8 cellular contexts compared by ENCODE assay signal in the genomic region with DNA sequence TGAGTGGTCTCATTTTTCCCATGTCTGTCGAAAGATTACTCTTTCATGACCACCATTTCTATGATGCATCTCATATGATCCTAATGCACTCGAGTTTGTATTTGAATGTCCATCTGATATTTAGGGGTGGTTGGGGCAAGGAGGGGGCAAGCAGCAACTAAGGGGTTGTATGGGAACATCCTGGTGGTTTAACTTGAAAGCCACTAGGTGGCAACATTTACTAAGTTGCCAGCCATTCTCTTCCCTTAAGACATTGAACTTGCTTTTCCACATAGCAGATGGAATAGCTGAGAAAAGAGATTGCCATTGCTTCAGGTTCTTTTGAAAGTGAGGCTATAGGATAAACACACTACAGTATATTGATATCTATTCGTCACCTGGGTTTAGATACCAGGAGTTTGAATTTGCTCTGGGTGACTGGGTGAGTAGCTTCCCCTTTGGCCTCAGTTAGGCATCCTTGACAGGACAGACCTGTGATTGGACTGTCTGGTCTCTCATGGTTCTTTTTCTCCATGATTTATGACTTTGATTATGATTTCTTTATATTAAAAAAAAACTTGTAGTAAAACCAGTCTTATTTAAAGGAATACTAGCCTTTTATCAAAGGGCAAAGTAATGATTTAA. TPM values are rescaled to one million over a fixed set of nuclear protein-coding genes. Genes with fewer than 3 reads are reported as not detected.
DNase-seq lines count a peak whose midpoint lies in the region; ATAC-seq, FAIRE-seq and TF ChIP-seq lines count a peak whose summit lies in the region.

No MANE protein-coding gene starts in this region.

- in situ Hi-C loops in GM12878 (cut with MboI), result loop anchor here (5.0 kb wide), 1 partner anchor 366 kb away; no protein-coding TSS in a partner anchor

- peaks cover 0 to 6% of the 10 kb centered on the region in 2 experiments; a peak in 3 of 4 replicates for H3K36me3 ChIP-seq in GM12878 (ENCODE audit: control insufficient read depth in 2 of 2, insufficient read depth in 2 of 2, low read length in 1 of 2)
- H3K36me3 ChIP-seq in keratinocyte (ENCODE audit: control insufficient read depth in 2 of 2, extremely low read depth in 1 of 2, insufficient read depth in 2 of 2, low read length in 2 of 2), result peaks cover 10 to 24% of the 10 kb centered on the region in 2 experiments
- peaks cover 0 to 4% of the 10 kb centered on the region in 2 donors for H3K36me3 ChIP-seq in vagina

- H3K27me3 ChIP-seq in GM12878 (replicated peaks in 1 of 2; ENCODE audit: control insufficient read depth in 2 of 2, insufficient read depth in 2 of 2, low read length in 1 of 2) (no peaks in the 10 kb centered on the region), keratinocyte (ENCODE audit: control insufficient read depth, extremely low read depth, insufficient read depth, low read length) (no peaks in the 10 kb centered on the region), vagina (no peaks in the 10 kb centered on the region)

- H3K4me1 ChIP-seq in GM12878 (ENCODE audit: control insufficient read depth, insufficient read depth, low read length) (peaks cover 11% of the 10 kb centered on the region), keratinocyte (ENCODE audit: control insufficient read depth, extremely low read depth, insufficient read depth, low read length) (no peaks in the 10 kb centered on the region), vagina (peaks cover 8% of the 10 kb centered on the region)

- intact Hi-C loops in GM12878 (cut with micrococcal nuclease; ENCODE audit: unreplicated experiment) (loop anchor here (1.0 kb wide), 1 partner anchor 453 kb away; no protein-coding TSS in a partner anchor), vagina (cut with DNase I) (no loop called here)

- SMC1A ChIA-PET in GM12878 (lab: Charles Lee; ENCODE audit: uncharacterized antibody, unreplicated experiment), result interaction anchor here (0.6 to 3.1 kb wide), 15 partner anchors 9 to 620 kb away, joined by 3 to 39 read pairs (median 5); no protein-coding TSS in a partner anchor

- TF ChIP-seq EP300 in GM12878 (IDR thresholded peaks at IDR 0.05; ENCODE audit: borderline replicate concordance in 1 of 2, control insufficient read depth in 1 of 2, low read depth in 2 of 2, low read length in 2 of 2), result no peak

- no peaks in the 10 kb centered on the region for H4K20me1 ChIP-seq in GM12878 (ENCODE audit: control insufficient read depth, insufficient read depth)
- no peaks in the 10 kb centered on the region for H4K20me1 ChIP-seq in keratinocyte (ENCODE audit: control insufficient read depth, extremely low read depth, insufficient read depth, low read length)

- H3K79me2 ChIP-seq in GM12878 (ENCODE audit: control insufficient read depth, insufficient read depth, low read length), result no peaks in the 10 kb centered on the region; the same call in 1 of the 2 replicates
- H3K79me2 ChIP-seq in keratinocyte (ENCODE audit: control insufficient read depth, insufficient read depth, low read length), result peaks cover 77% of the 10 kb centered on the region

- H2AFZ ChIP-seq in GM12878 (ENCODE audit: control insufficient read depth, low read depth, low read length) (no peak overlapping the region), keratinocyte (ENCODE audit: control insufficient read depth, low read length) (no peak overlapping the region)

- H3K9ac ChIP-seq in GM12878 (ENCODE audit: control insufficient read depth, insufficient read depth, low read length), result no peak overlapping the region
- no peak overlapping the region for H3K9ac ChIP-seq in keratinocyte (ENCODE audit: control insufficient read depth, extremely low read depth, insufficient read depth, low read length)

- TF ChIP-seq CTCF in AG09309 (IDR thresholded peaks at IDR 0.05; ENCODE audit: control insufficient read depth, insufficient read depth, low read depth, low read length, missing control alignments), result peak; percentile 70
- TF ChIP-seq CTCF in GM12874 (IDR thresholded peaks at IDR 0.05; ENCODE audit: insufficient read depth, low read depth, low read length), result peak; percentile 69
- TF ChIP-seq CTCF in GM12878 (IDR thresholded peaks at IDR 0.05 in 2 of 3, conservative IDR thresholded peaks at IDR 0.05 in 1 of 3; ENCODE audit: control insufficient read depth in 2 of 3, extremely low read depth in 1 of 3, insufficient read depth in 1 of 3, low read depth in 3 of 3, low read length in 3 of 3), result peak; percentile 62 to 79 (median 70)
- peak; percentile 58 to 71 (median 64) for TF ChIP-seq CTCF in keratinocyte (optimal IDR thresholded peaks at IDR 0.05 in 1 of 3, IDR thresholded peaks at IDR 0.05 in 1 of 3, conservative IDR thresholded peaks at IDR 0.05 in 1 of 3; ENCODE audit: extremely low read depth in 1 of 3, insufficient read depth in 2 of 3, low read length in 3 of 3)
- TF ChIP-seq CTCF in vagina (IDR thresholded peaks at IDR 0.05), result peak; percentile 25 to 43 (median 31)

- POLR2A ChIA-PET in GM12878 (lab: Charles Lee), result no interaction called here

- H3K9me1 ChIP-seq in keratinocyte (ENCODE audit: control insufficient read depth, extremely low read depth, insufficient read depth, low read length), result no peaks in the 10 kb centered on the region

- H3K4me2 ChIP-seq in GM12878 (ENCODE audit: control insufficient read depth, insufficient read depth) (no peak overlapping the region), keratinocyte (ENCODE audit: control insufficient read depth, extremely low read depth, insufficient read depth, low read depth, low read length) (no peak overlapping the region)

- TF ChIP-seq RAD21 in GM12878 (IDR thresholded peaks at IDR 0.05; ENCODE audit: insufficient read depth, low read depth, low read length), result peak; percentile 72

- H3K27ac ChIP-seq in GM12878 (ENCODE audit: control insufficient read depth, insufficient read depth) (no peak overlapping the region), keratinocyte (ENCODE audit: control insufficient read depth, insufficient read depth, low read length) (no peak overlapping the region), vagina (no peak overlapping the region)

- RAD21 ChIA-PET in GM12878 (lab: Charles Lee; ENCODE audit: unreplicated experiment), result interaction anchor here (0.6 to 3.8 kb wide), 7 partner anchors 9 to 452 kb away, joined by 4 to 23 read pairs (median 5); no protein-coding TSS in a partner anchor

- CTCF ChIA-PET in GM12878 (lab: Yijun Ruan, JAX), result interaction anchor here (0.6 to 3.1 kb wide), 42 partner anchors 10 to 472 kb away, joined by 3 to 51 read pairs (median 4); a partner anchor contains a TSS

- peak; percentile 78 for ATAC-seq in GM12878

- H3K4me3 ChIP-seq in AG09309 (ENCODE audit: control insufficient read depth, low read depth, low read length) (no peak overlapping the region), GM12878 (no peak overlapping the region), keratinocyte (ENCODE audit: control insufficient read depth in 2 of 3, extremely low read depth in 1 of 3, insufficient read depth in 2 of 3, low read depth in 1 of 3, low read length in 3 of 3) (no peak overlapping the region), vagina (no peak overlapping the region)

- dilution Hi-C loops in keratinocyte (cut with MboI; ENCODE audit: extremely low pct_ligation_motif_present, low sequenced_read_pairs), result no loop called here

- TF ChIP-seq POLR2A in GM12878 (IDR thresholded peaks at IDR 0.05; ENCODE audit: low read depth, low read length) (no peak), vagina (IDR thresholded peaks at IDR 0.05) (no peak)

- WGBS in GM12878 (ENCODE audit: insufficient coverage, insufficient replicate concordance, low lambda C conversion rate, missing lambda C conversion rate), result 57% methylated on average over 3 of the region's 3 CpGs

- FAIRE-seq in GM12878 (lab: Jason Lieb, UNC) (no peak), keratinocyte (lab: Jason Lieb, UNC) (peak; percentile 92)

- DNase-seq in AG09309 (ENCODE audit: low read depth) (peak; percentile 33), NCI-H446 (lab: John Stamatoyannopoulos, UW) (peak; percentile 41 to 74), GM12878 (ENCODE audit: low read depth, low spot score) (peak; percentile 23), keratinocyte (ENCODE audit: low read depth, low spot score) (no peak), vagina (ENCODE audit: extremely low spot score in 2 of 2) (no peak), OCI-M2 (lab: John Stamatoyannopoulos, UW; ENCODE audit: unreplicated experiment) (no peak), UCSD-AML1 (lab: John Stamatoyannopoulos, UW; ENCODE audit: unreplicated experiment) (no peak)

- H3K9me3 ChIP-seq in GM12878 (replicated peaks; ENCODE audit: control insufficient read depth, insufficient read depth, low read length) (no peaks in the 10 kb centered on the region), keratinocyte (ENCODE audit: control insufficient read depth, low read depth, low read length) (no peaks in the 10 kb centered on the region), vagina (no peaks in the 10 kb centered on the region)

- BruUV-seq in GM12878 (replicated peaks; lab: Mats Ljungman, UMichigan), result no TSS peak

RNA-seq across cellular contexts. Expression of a gene that starts 32.4 kb away (rescaled TPM):
- 28.3 and 29.2 TPM in 2 replicates for total RNA-seq in GM12878 (2013; cell fraction: nucleolus; rRNA removed)
- total RNA-seq in GM12878 (2014; rRNA removed) (32.0 and 33.9 TPM in 2 replicates), GM12878 (2014; rRNA removed; fragmentation: Illumina TruSeq; extraction: Trizol) (24.6 and 24.8 TPM in 2 replicates), GM12878 (2021) (44.3 and 49.8 TPM in 2 replicates), vagina (15.7 TPM)
- polyA plus RNA-seq in GM12878 (2011; ENCODE audit: low read depth), result 4.9 TPM
- polyA plus RNA-seq in GM12878 (2011; rRNA removed) (20.4 and 22.5 TPM in 2 replicates), GM12878 (2014; fragmentation: Illumina TruSeq; extraction: Trizol) (14.3 and 14.7 TPM in 2 replicates), GM12878 (2014; fragmentation: Nextera tagmentation; extraction: Ambion mirVana) (1 to 10 TPM; 2.2 to 3.0 TPM), GM12878 (2014; rRNA removed) (17.4 and 20.6 TPM in 2 replicates), GM12878 (2016; fragmentation: Nextera tagmentation; extraction: Ambion mirVana) (10 to 100 TPM; 24.8 to 24.9 TPM), keratinocyte (23.2 to 112 TPM (median 50.2 TPM) in 3 replicates)
- polyA plus RNA-seq in GM12878 (2011; cell fraction: cytosol; rRNA removed), result 14.5 and 16.2 TPM in 2 replicates
- polyA plus RNA-seq in GM12878 (2011; cell fraction: nucleus; rRNA removed), result 8.9 and 12.9 TPM in 2 replicates
- 7.6 and 9.1 TPM in 2 replicates for polyA plus RNA-seq in GM12878 (2012)
- 28.5 and 36.2 TPM in 2 replicates for polyA minus RNA-seq in GM12878 (2011; rRNA and poly(A)+ RNA removed)
- 13.1 and 20.5 TPM in 2 replicates for polyA minus RNA-seq in GM12878 (2011; cell fraction: cytosol; rRNA and poly(A)+ RNA removed)
- 10.8 and 18.9 TPM in 2 replicates for polyA minus RNA-seq in GM12878 (2011; cell fraction: nucleus; rRNA and poly(A)+ RNA removed)
- 13.5 TPM for polyA plus RNA-seq in keratinocyte (2011; ENCODE audit: low read depth)
- 52.7 and 56.2 TPM in 2 replicates for polyA plus RNA-seq in keratinocyte (2011; cell fraction: cytosol; rRNA removed)
- 72.7 and 76.5 TPM in 2 replicates for polyA plus RNA-seq in keratinocyte (2011; cell fraction: nucleus; rRNA removed)
- 17.9 and 74.8 TPM in 2 replicates for polyA plus RNA-seq in keratinocyte (2012; ENCODE audit: low replicate concordance)
- polyA minus RNA-seq in keratinocyte, result 47.2 to 164 TPM (median 91.6 TPM) in 3 replicates
- polyA minus RNA-seq in keratinocyte (2011; cell fraction: cytosol; rRNA and poly(A)+ RNA removed), result 77.5 TPM
- polyA minus RNA-seq in keratinocyte (2011; cell fraction: nucleus; rRNA and poly(A)+ RNA removed), result 46.5 and 81.8 TPM in 2 replicates

RNA-seq across cellular contexts. Expression of a gene that starts 54.9 kb away (rescaled TPM):
- total RNA-seq in GM12878 (2013; cell fraction: nucleolus; rRNA removed), result 47.6 and 50.5 TPM in 2 replicates
- total RNA-seq in GM12878 (2014; rRNA removed) (90.5 and 96.5 TPM in 2 replicates), GM12878 (2014; rRNA removed; fragmentation: Illumina TruSeq; extraction: Trizol) (69.9 and 70.2 TPM in 2 replicates), GM12878 (2021) (77.1 and 85.5 TPM in 2 replicates), vagina (27.5 TPM)
- 56.1 TPM for polyA plus RNA-seq in GM12878 (2011; ENCODE audit: low read depth)
- polyA plus RNA-seq in GM12878 (2011; rRNA removed) (62.1 and 70.2 TPM in 2 replicates), GM12878 (2014; fragmentation: Illumina TruSeq; extraction: Trizol) (94.1 and 99.7 TPM in 2 replicates), GM12878 (2014; fragmentation: Nextera tagmentation; extraction: Ambion mirVana) (10 to 100 TPM; 27.1 to 38.5 TPM), GM12878 (2014; rRNA removed) (84.0 and 86.5 TPM in 2 replicates), GM12878 (2016; fragmentation: Nextera tagmentation; extraction: Ambion mirVana) (10 to 100 TPM; 79.6 TPM), keratinocyte (58.3 to 63.1 TPM (median 61.3 TPM) in 3 replicates)
- 56.7 and 61.6 TPM in 2 replicates for polyA plus RNA-seq in GM12878 (2011; cell fraction: cytosol; rRNA removed)
- polyA plus RNA-seq in GM12878 (2011; cell fraction: nucleus; rRNA removed), result 31.8 and 41.0 TPM in 2 replicates
- polyA plus RNA-seq in GM12878 (2012), result 77.2 and 77.3 TPM in 2 replicates
- polyA minus RNA-seq in GM12878 (2011; rRNA and poly(A)+ RNA removed), result 36.9 and 49.8 TPM in 2 replicates
- polyA minus RNA-seq in GM12878 (2011; cell fraction: cytosol; rRNA and poly(A)+ RNA removed), result 11.5 and 13.4 TPM in 2 replicates
- polyA minus RNA-seq in GM12878 (2011; cell fraction: nucleus; rRNA and poly(A)+ RNA removed), result 9.7 and 11.1 TPM in 2 replicates
- 10.3 TPM for polyA plus RNA-seq in keratinocyte (2011; ENCODE audit: low read depth)
- 55.8 and 56.6 TPM in 2 replicates for polyA plus RNA-seq in keratinocyte (2011; cell fraction: cytosol; rRNA removed)
- polyA plus RNA-seq in keratinocyte (2011; cell fraction: nucleus; rRNA removed), result 38.1 and 43.8 TPM in 2 replicates
- 20.6 and 59.3 TPM in 2 replicates for polyA plus RNA-seq in keratinocyte (2012; ENCODE audit: low replicate concordance)
- polyA minus RNA-seq in keratinocyte, result 35.8 to 47.7 TPM (median 43.7 TPM) in 3 replicates
- 50.1 TPM for polyA minus RNA-seq in keratinocyte (2011; cell fraction: cytosol; rRNA and poly(A)+ RNA removed)
- 15.6 and 23.6 TPM in 2 replicates for polyA minus RNA-seq in keratinocyte (2011; cell fraction: nucleus; rRNA and poly(A)+ RNA removed)

Comparison
In these comparisons a context has a peak if more than half of its experiments do, and no peak if none do; other contexts are left out.
1. DNase-seq: peak in AG09309 (single experiment), NCI-H446 (2 of 2) and GM12878 (single experiment); none in keratinocyte (single experiment), vagina (0 of 2), OCI-M2 (single experiment) and UCSD-AML1 (single experiment).
2. Peak in every context shown above with its lines, with median percentiles within 50 percentile points of each other: CTCF ChIP-seq.